In genomic region chr17:42541041-42541833, GRCh38 we compare ENCODE assay signal across 1 cellular context.
TF ChIP-seq lines count a peak whose summit lies in the region.

No MANE protein-coding gene starts in this region.

TF ChIP-seq in K562, 482 proteins besides CTCF, POLR2A, EP300 and RAD21 (continued from another document):
- peak; percentile 54; the same call in 1 of the 2 replicates for TF ChIP-seq MGA (IDR thresholded peaks at IDR 0.05)
- 0 out of 2 replicates have a peak, but pooled peaks have one; percentile 46 for TF ChIP-seq JUN (IDR thresholded peaks at IDR 0.05; ENCODE audit: borderline replicate concordance, low read depth, low read length)
- no peak for TF ChIP-seq JUN (CRISPR knock-in tag; IDR thresholded peaks at IDR 0.05; ENCODE audit: borderline replicate concordance)
- TF ChIP-seq RBM39 (optimal IDR thresholded peaks at IDR 0.05; ENCODE audit: low read depth, low read length) = no peak
- peak; percentile 7; the same call in 1 of the 2 replicates for TF ChIP-seq ZBTB7A (IDR thresholded peaks at IDR 0.05; ENCODE audit: borderline replicate concordance, control insufficient read depth, low read depth, low read length)
- TF ChIP-seq CREM (IDR thresholded peaks at IDR 0.05; ENCODE audit: low read depth) = peak; percentile 35; the same call in 1 of the 2 replicates
- TF ChIP-seq L3MBTL2 (IDR thresholded peaks at IDR 0.05) = 0 out of 2 replicates have a peak, but pooled peaks have one; percentile 40
- peak; percentile 67; the same call in 1 of the 2 replicates for TF ChIP-seq JUND (IDR thresholded peaks at IDR 0.05; ENCODE audit: borderline replicate concordance, low read depth, low read length)
- TF ChIP-seq JUND (tag; IDR thresholded peaks at IDR 0.05; ENCODE audit: borderline replicate concordance, low read depth, low read length) = no peak
- TF ChIP-seq CBFA2T3 (IDR thresholded peaks at IDR 0.05) = no peak
- no peak for TF ChIP-seq PCBP1 (IDR thresholded peaks at IDR 0.05; ENCODE audit: low read depth, low read length, poor library complexity, severe bottlenecking)
- peak; percentile 22; the same call in 1 of the 2 replicates for TF ChIP-seq MAX (CRISPR knock-in tag; IDR thresholded peaks at IDR 0.05)
- TF ChIP-seq ZNF77 (CRISPR knock-in tag; IDR thresholded peaks at IDR 0.05) = no peak
- no peak for TF ChIP-seq ZNF668 (CRISPR knock-in tag; IDR thresholded peaks at IDR 0.05)
- peak; percentile 76; the same call in 1 of the 2 replicates for TF ChIP-seq FOSL1 (tag; conservative IDR thresholded peaks at IDR 0.05)
- TF ChIP-seq TFAM (CRISPR knock-in tag; conservative IDR thresholded peaks at IDR 0.05) = no peak
- peak; percentile 23; the same call in 1 of the 2 replicates for TF ChIP-seq CXXC5 (CRISPR knock-in tag; IDR thresholded peaks at IDR 0.05)
- TF ChIP-seq, protein P1, sequence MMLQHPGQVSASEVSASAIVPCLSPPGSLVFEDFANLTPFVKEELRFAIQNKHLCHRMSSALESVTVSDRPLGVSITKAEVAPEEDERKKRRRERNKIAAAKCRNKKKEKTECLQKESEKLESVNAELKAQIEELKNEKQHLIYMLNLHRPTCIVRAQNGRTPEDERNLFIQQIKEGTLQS (IDR thresholded peaks at IDR 0.05) = peak; percentile 63
- TF ChIP-seq, protein P1 (CRISPR knock-in tag; conservative IDR thresholded peaks at IDR 0.05) = no peak
- no peak for TF ChIP-seq SMARCB1 (IDR thresholded peaks at IDR 0.05; ENCODE audit: insufficient read length, low read depth)
TF ChIP-seq in K562: peak in this region for 13.
